1 cellular context compared by ENCODE assay signal in genomic region chr10:74871595-74872382, GRCh38.
TF ChIP-seq lines count a peak whose summit lies in the region.

No MANE protein-coding gene starts in this region.

TF ChIP-seq in GM12878, 131 proteins besides CTCF, POLR2A, EP300 and RAD21 (continued from another document and continues in another):
- peak; percentile 36; the same call in 1 of the 2 replicates for TF ChIP-seq ZNF687 (IDR thresholded peaks at IDR 0.05)
- TF ChIP-seq DPF2 (IDR thresholded peaks at IDR 0.05): 0 out of 2 replicates have a peak, but pooled peaks have one; percentile 21
- no peak for TF ChIP-seq SMAD1 (IDR thresholded peaks at IDR 0.05; ENCODE audit: low read depth, partially characterized antibody)
- peak; percentile 29; the same call in 1 of the 2 replicates for TF ChIP-seq PAX5 (IDR thresholded peaks at IDR 0.05; ENCODE audit: borderline replicate concordance, low read depth, low read length)
- no peak for TF ChIP-seq E4F1 (IDR thresholded peaks at IDR 0.05; ENCODE audit: borderline replicate concordance, partially characterized antibody)
- peak; percentile 72 for TF ChIP-seq JUNB (IDR thresholded peaks at IDR 0.05)
- TF ChIP-seq YBX1 (IDR thresholded peaks at IDR 0.05): no peak
- peak; percentile 58 for TF ChIP-seq SKIL (IDR thresholded peaks at IDR 0.05; ENCODE audit: low read depth, poor library complexity, severe bottlenecking)
- no peak for TF ChIP-seq ZNF384 (IDR thresholded peaks at IDR 0.05; ENCODE audit: borderline replicate concordance, low read depth, low read length)
- TF ChIP-seq RBBP5 (conservative IDR thresholded peaks at IDR 0.05): no peak
- TF ChIP-seq CREB1 (IDR thresholded peaks at IDR 0.05; ENCODE audit: low read depth): peak; percentile 29; the same call in 1 of the 2 replicates
- 0 out of 2 replicates have a peak, but pooled peaks have one; percentile 7 for TF ChIP-seq ZSCAN29 (IDR thresholded peaks at IDR 0.05)
- TF ChIP-seq ETV6 (conservative IDR thresholded peaks at IDR 0.05 in 1 of 2, IDR thresholded peaks at IDR 0.05 in 1 of 2; ENCODE audit: borderline replicate concordance in 1 of 2, low read depth in 1 of 2): peak in 1 of 2 experiments; percentile 33; a peak in 1 of 4 replicates
- no peak for TF ChIP-seq FOXK2 (IDR thresholded peaks at IDR 0.05)
- TF ChIP-seq RUNX3 (IDR thresholded peaks at IDR 0.05; ENCODE audit: low read length): peak; percentile 65
- no peak for TF ChIP-seq RELA (IDR thresholded peaks at IDR 0.05; ENCODE audit: borderline replicate concordance, partially characterized antibody)
- no peak for TF ChIP-seq GABPA (IDR thresholded peaks at IDR 0.05; ENCODE audit: low read depth)
- no peak for TF ChIP-seq PRDM15 (CRISPR knock-in tag; IDR thresholded peaks at IDR 0.05)
- 0 out of 2 replicates have a peak, but pooled peaks have one; percentile 32 for TF ChIP-seq NBN (IDR thresholded peaks at IDR 0.05)
- no peak for TF ChIP-seq CUX1 (IDR thresholded peaks at IDR 0.05; ENCODE audit: insufficient replicate concordance, low read depth, low read length)
- no peak for TF ChIP-seq HSF1 (IDR thresholded peaks at IDR 0.05; ENCODE audit: low read depth, low read length)
- no peak; the same call in 1 of the 2 replicates for TF ChIP-seq SPI1 (IDR thresholded peaks at IDR 0.05; ENCODE audit: borderline replicate concordance, insufficient read depth, low read depth, low read length)
- TF ChIP-seq RB1 (IDR thresholded peaks at IDR 0.05; ENCODE audit: borderline replicate concordance): no peak
- TF ChIP-seq IKZF2 (IDR thresholded peaks at IDR 0.05): peak; percentile 38 to 68; a peak in 3 of 4 replicates
- TF ChIP-seq E2F4 (IDR thresholded peaks at IDR 0.05; ENCODE audit: low read depth, low read length): no peak
- peak; percentile 41 for TF ChIP-seq MEF2B (IDR thresholded peaks at IDR 0.05; ENCODE audit: partially characterized antibody, poor library complexity, severe bottlenecking)
- TF ChIP-seq PML (IDR thresholded peaks at IDR 0.05; ENCODE audit: low read length): no peak
- peak; percentile 65; the same call in 1 of the 2 replicates for TF ChIP-seq FOXM1 (IDR thresholded peaks at IDR 0.05; ENCODE audit: low read depth, low read length)
- no peak for TF ChIP-seq NR2F1 (conservative IDR thresholded peaks at IDR 0.05)
- TF ChIP-seq TCF7 (IDR thresholded peaks at IDR 0.05; ENCODE audit: borderline replicate concordance): no peak
- TF ChIP-seq NRF1 (conservative IDR thresholded peaks at IDR 0.05; ENCODE audit: low read depth, low read length): no peak
- TF ChIP-seq SP1 (IDR thresholded peaks at IDR 0.05; ENCODE audit: low read depth, low read length): peak; percentile 84
- no peak for TF ChIP-seq ZBTB33 (IDR thresholded peaks at IDR 0.05)
- 0 out of 2 replicates have a peak, but pooled peaks have one; percentile 37 for TF ChIP-seq YY1 (IDR thresholded peaks at IDR 0.05; ENCODE audit: low read depth, low read length)
- peak; percentile 89 for TF ChIP-seq TCF12 (IDR thresholded peaks at IDR 0.05; ENCODE audit: low read depth, low read length)
- peak; percentile 26 for TF ChIP-seq MTA3 (IDR thresholded peaks at IDR 0.05; ENCODE audit: borderline replicate concordance, low read length)
